In genomic region chr3:144229237-144229830, GRCh38 we compare ENCODE assay signal across 26 cellular contexts.
DNase-seq lines count a peak whose midpoint lies in the region; ATAC-seq, FAIRE-seq and TF ChIP-seq lines count a peak whose summit lies in the region.
"Had no signal": no experiment of that assay in that cellular context is flagged by ENCODE, and none has a peak within 500 bp of the region (broad histone marks: within the 10 kb centered on the region; RNA-seq: fewer than 3 reads in every experiment).

No MANE protein-coding gene starts in this region.

- CTCF ChIA-PET in HepG2 (lab: Yijun Ruan, JAX; ENCODE audit: low intra/inter-chr PET ratio, low total read pairs): no interaction called here

- TF ChIP-seq EP300 in HepG2 (IDR thresholded peaks at IDR 0.05; ENCODE audit: low read depth in 2 of 2, low read length in 2 of 2) (no peak), HepG2 (CRISPR knock-in tag; IDR thresholded peaks at IDR 0.05; ENCODE audit: borderline replicate concordance) (no peak)

- no peaks in the 10 kb centered on the region; the same call in 1 of the 2 replicates for H3K4me1 ChIP-seq in HepG2 (ENCODE audit: insufficient read depth, low read length)
- H3K4me1 ChIP-seq in upper lobe of right lung: no peaks in the 10 kb centered on the region
- H3K4me1 ChIP-seq: gastroesophageal sphincter, right atrium auricular region, testis had no signal

- POLR2A ChIA-PET in HepG2 (lab: Yijun Ruan, JAX): no interaction called here

- H3K27me3 ChIP-seq in HepG2 (ENCODE audit: control insufficient read depth in 1 of 2, insufficient read depth in 2 of 2, low read length in 2 of 2) (no peaks in the 10 kb centered on the region), upper lobe of right lung (no peaks in the 10 kb centered on the region)
- H3K27me3 ChIP-seq: gastroesophageal sphincter, ovary, right atrium auricular region, testis had no signal

- TF ChIP-seq RAD21 in HepG2 (CRISPR knock-in tag; IDR thresholded peaks at IDR 0.05): no peak

- no peak overlapping the region for H3K4me2 ChIP-seq in HepG2 (ENCODE audit: low read depth, low read length)

- FAIRE-seq in HepG2 (lab: Jason Lieb, UNC): no peak
- FAIRE-seq: GM19239 had no signal

- H2AFZ ChIP-seq in HepG2 (ENCODE audit: low read length): no peak overlapping the region

- H3K27ac ChIP-seq in HepG2 (ENCODE audit: extremely low read length, insufficient read depth, low read length) (no peak overlapping the region), upper lobe of right lung (no peak overlapping the region)
- H3K27ac ChIP-seq: gastroesophageal sphincter, ovary, right atrium auricular region, testis had no signal

- TF ChIP-seq POLR2A in HepG2 (IDR thresholded peaks at IDR 0.05; ENCODE audit: insufficient read depth in 1 of 2, low read depth in 2 of 2, low read length in 2 of 2): no peak

- BruUV-seq in HepG2 (replicated peaks; lab: Mats Ljungman, UMichigan): no TSS peak

- TF ChIP-seq CTCF in HepG2 (CRISPR knock-in tag; IDR thresholded peaks at IDR 0.05) (no peak), upper lobe of right lung (IDR thresholded peaks at IDR 0.05) (no peak)

- WGBS in HepG2 (ENCODE audit: low lambda C conversion rate): 0% methylated on average over 1 of the region's 1 CpG

- in situ Hi-C loops in HepG2 (cut with HindIII; ENCODE audit: extremely low pct_ligation_motif_present, low pct_unique_long_range_greater_than_20kb): no loop called here

- intact Hi-C loops in HepG2 (cut with micrococcal nuclease; ENCODE audit: unreplicated experiment): no loop called here
- intact Hi-C loops in upper lobe of right lung (cut with DNase I): no loop called here

- DNase-seq in DMS 273 treated with DMSO at 0.1 percent for 48 hours (lab: John Stamatoyannopoulos, UW): peak; percentile 66
- DNase-seq in HT1080 (ENCODE audit: low read depth): peak; percentile 25
- DNase-seq in amniotic epithelial cell (ENCODE audit: low read depth): peak; percentile 5
- peak; percentile 6 for DNase-seq in HepG2 (ENCODE audit: low spot score)
- no peak for DNase-seq in NCI-H2227 (lab: John Stamatoyannopoulos, UW; ENCODE audit: unreplicated experiment)
- DNase-seq in upper lobe of right lung: no peak
- DNase-seq in activated naive CD4-positive, alpha-beta T cell treated with Interleukin-2 at 50 U/mL for 16 hours: no peak
- DNase-seq: activated CD4-positive, alpha-beta T cell treated with anti-CD3 and anti-CD28 coated beads, Interleukin-2, amount 50 U/mL, for 48 hours; activated CD8-positive, alpha-beta memory T cell treated with anti-CD3 and anti-CD28 coated beads, Interleukin-2, amount 50 U/mL, for 48 hours; activated naive CD8-positive, alpha-beta T cell treated with anti-CD3 and anti-CD28 coated beads for 36 hours; Calu3; effector CD4-positive, alpha-beta T cell; HCEC 1CT; left ventricle myocardium superior; ovary; SHP77; stimulated activated CD4-positive, alpha-beta T cell treated with anti-CD3 and anti-CD28 coated beads, Interleukin-4, amount 100 ng/mL, for 1 hour; stimulated activated naive B cell treated with anti-CD40 and anti-IgM and Interleukin-4, amounts not matched to agents 10 μg/mL and 1 μg/mL and 100 μg/mL, for 72 hours; SW 1271; testis had no signal

- ATAC-seq in HepG2 (no peak), upper lobe of right lung (no peak), HG02642 (IDR thresholded peaks at IDR 0.05; ENCODE audit: poor library complexity, unreplicated experiment) (no peak)
- ATAC-seq: activated T-helper 17 cell treated with anti-CD3 and anti-CD28 coated beads, Interleukin-2, amount 50 U/mL, for 72 hours; esophagus mucosa; gastroesophageal sphincter; left ventricle myocardium superior; stimulated activated naive B cell treated with anti-CD40 and anti-IgM and Interleukin-4, amounts not matched to agents 10 μg/mL and 1 μg/mL and 100 μg/mL, for 72 hours had no signal

- H3K9me3 ChIP-seq in HepG2 (ENCODE audit: low read length) (0 out of 2 replicates have a peak, but pooled peaks cover 4% of the 10 kb centered on the region), upper lobe of right lung (no peaks in the 10 kb centered on the region)
- H3K9me3 ChIP-seq: ovary, right atrium auricular region, testis had no signal

- H4K20me1 ChIP-seq in HepG2 (ENCODE audit: insufficient read depth, low read length): no peaks in the 10 kb centered on the region

- H3K79me2 ChIP-seq in HepG2 (ENCODE audit: insufficient read depth, low read length): no peaks in the 10 kb centered on the region

- H3K36me3 ChIP-seq in HepG2 (replicated peaks in 1 of 2; ENCODE audit: control insufficient read depth in 1 of 2, insufficient read depth in 2 of 2, low read length in 2 of 2) (no peaks in the 10 kb centered on the region), upper lobe of right lung (no peaks in the 10 kb centered on the region)
- H3K36me3 ChIP-seq: gastroesophageal sphincter, ovary, right atrium auricular region had no signal

- H3K4me3 ChIP-seq in HepG2 (replicated peaks in 1 of 3; ENCODE audit: insufficient read depth in 1 of 3, low read depth in 2 of 3, low read length in 3 of 3) (no peak overlapping the region), upper lobe of right lung (no peak overlapping the region)
- H3K4me3 ChIP-seq: gastroesophageal sphincter, ovary, right atrium auricular region, testis had no signal

- no peak overlapping the region for H3K9ac ChIP-seq in HepG2 (ENCODE audit: insufficient read depth, low read depth, low read length)

TF ChIP-seq in HepG2, 621 proteins besides CTCF, POLR2A, EP300 and RAD21:
- TF ChIP-seq BCL3 (CRISPR knock-in tag; IDR thresholded peaks at IDR 0.05): no peak
- TF ChIP-seq SOX13 (IDR thresholded peaks at IDR 0.05): no peak
- TF ChIP-seq SOX13 (CRISPR knock-in tag; conservative IDR thresholded peaks at IDR 0.05 in 1 of 2, IDR thresholded peaks at IDR 0.05 in 1 of 2): 0 out of 4 replicates have a peak, but pooled peaks of 1 of the 2 experiments have one; percentile 9
- TF ChIP-seq SOX6 (IDR thresholded peaks at IDR 0.05): no peak
- TF ChIP-seq SOX6 (CRISPR knock-in tag; IDR thresholded peaks at IDR 0.05): peak; percentile 32; the same call in 1 of the 2 replicates

Comparison
In these comparisons a context has a peak if more than half of its experiments do, and no peak if none do; other contexts are left out.
1. DNase-seq: peak in DMS 273 treated with DMSO at 0.1 percent for 48 hours (single experiment), HT1080 (single experiment), amniotic epithelial cell (single experiment) and HepG2 (single experiment); none in NCI-H2227 (single experiment), upper lobe of right lung (single experiment) and activated naive CD4-positive, alpha-beta T cell treated with Interleukin-2 at 50 U/mL for 16 hours (single experiment).